Comparison of ENCODE assay signal across 33 cellular contexts in the genomic region with DNA sequence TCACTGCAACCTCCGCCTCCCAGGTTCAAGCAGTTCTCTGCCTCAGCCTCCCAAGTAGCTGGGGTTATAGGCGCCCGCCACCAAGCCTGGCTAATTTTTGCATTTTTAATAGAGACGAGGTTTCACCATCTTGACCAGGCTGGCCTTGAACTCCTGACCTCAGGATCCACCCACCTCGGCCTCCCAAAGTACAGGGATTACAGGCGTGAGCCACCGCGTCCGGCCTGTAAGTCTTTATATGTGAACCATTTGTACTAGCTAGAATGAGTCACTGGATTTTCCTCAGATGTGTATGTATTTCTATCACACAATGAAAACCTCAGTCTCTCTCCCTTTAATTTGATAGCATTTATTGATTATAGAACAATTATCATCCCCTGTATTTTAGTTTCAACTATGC. TPM values are rescaled to one million over a fixed set of nuclear protein-coding genes. Genes with fewer than 3 reads are reported as not detected.
DNase-seq lines count a peak whose midpoint lies in the region; ATAC-seq, FAIRE-seq and TF ChIP-seq lines count a peak whose summit lies in the region.
"Had no signal": no experiment of that assay in that cellular context is flagged by ENCODE, and none has a peak within 500 bp of the region (broad histone marks: within the 10 kb centered on the region; RNA-seq: fewer than 3 reads in every experiment).

No MANE protein-coding gene starts in this region.

- no peak overlapping the region for H3K27ac ChIP-seq in mammary epithelial cell (ENCODE audit: insufficient read depth, low read depth, low read length)
- H3K27ac ChIP-seq in astrocyte (ENCODE audit: low read depth, low read length) = no peak overlapping the region
- no peak overlapping the region for H3K27ac ChIP-seq in HepG2 (ENCODE audit: extremely low read length, insufficient read depth, low read length)
- H3K27ac ChIP-seq: left ventricle myocardium inferior, right lobe of liver had no signal

- H3K4me3 Mint-ChIP-seq in MCF 10A (ENCODE audit: unreplicated experiment) = no peak overlapping the region
- H3K4me3 Mint-ChIP-seq in astrocyte (ENCODE audit: unreplicated experiment) = no peak overlapping the region
- no peak overlapping the region for H3K4me3 Mint-ChIP-seq in mesothelial cell of epicardium
- H3K4me3 Mint-ChIP-seq: brain; CD4-positive, CD25-positive, alpha-beta regulatory T cell; HFFc6; stimulated activated naive CD8-positive, alpha-beta T cell treated with anti-CD3 and anti-CD28 coated beads, Interleukin-15, amount 100 ng/mL, for 72 hours had no signal

- H3K4me1 Mint-ChIP-seq in MCF 10A (ENCODE audit: insufficient read depth, unreplicated experiment) (peaks cover 15% of the 10 kb centered on the region), astrocyte (ENCODE audit: low read depth, unreplicated experiment) (peaks cover 14% of the 10 kb centered on the region), mesothelial cell of epicardium (peaks cover 8% of the 10 kb centered on the region)

- H3K9me3 ChIP-seq in mammary epithelial cell (replicated peaks; ENCODE audit: insufficient read depth, low read length) (no peaks in the 10 kb centered on the region), astrocyte (ENCODE audit: insufficient read depth, low read depth, low read length) (no peaks in the 10 kb centered on the region), HepG2 (ENCODE audit: low read length) (no peaks in the 10 kb centered on the region)
- H3K9me3 ChIP-seq: gastroesophageal sphincter, left ventricle myocardium inferior, MG63, right lobe of liver had no signal

- TF ChIP-seq RAD21 in HepG2 (CRISPR knock-in tag; IDR thresholded peaks at IDR 0.05) = no peak

- H3K27me3 Mint-ChIP-seq in MCF 10A (ENCODE audit: insufficient read depth, unreplicated experiment) (no peaks in the 10 kb centered on the region), astrocyte (ENCODE audit: low read depth, unreplicated experiment) (no peaks in the 10 kb centered on the region), mesothelial cell of epicardium (ENCODE audit: low read depth) (no peaks in the 10 kb centered on the region)
- H3K27me3 Mint-ChIP-seq: brain; CD4-positive, CD25-positive, alpha-beta regulatory T cell; progenitor cell of endocrine pancreas; stimulated activated naive CD8-positive, alpha-beta T cell treated with anti-CD3 and anti-CD28 coated beads, Interleukin-15, amount 100 ng/mL, for 72 hours had no signal

- H3K9me3 Mint-ChIP-seq in MCF 10A (ENCODE audit: unreplicated experiment) (no peaks in the 10 kb centered on the region), astrocyte (ENCODE audit: unreplicated experiment) (no peaks in the 10 kb centered on the region), mesothelial cell of epicardium (no peaks in the 10 kb centered on the region)
- H3K9me3 Mint-ChIP-seq: brain; HFFc6; stimulated activated naive CD8-positive, alpha-beta T cell treated with anti-CD3 and anti-CD28 coated beads, Interleukin-15, amount 100 ng/mL, for 72 hours had no signal

- no peak for TF ChIP-seq EP300 in HepG2 (IDR thresholded peaks at IDR 0.05; ENCODE audit: low read depth in 2 of 2, low read length in 2 of 2)
- TF ChIP-seq EP300 in HepG2 (CRISPR knock-in tag; IDR thresholded peaks at IDR 0.05; ENCODE audit: borderline replicate concordance) = no peak

- CTCF ChIA-PET in mammary epithelial cell (lab: Charles Lee; ENCODE audit: low non-redundant PET) (no interaction called here), MCF 10A (lab: Yijun Ruan, JAX) (interaction anchor here (0.6 to 2.7 kb wide), 3 partner anchors 11 to 887 kb away, joined by 3 to 23 read pairs (median 3); no protein-coding TSS in a partner anchor), HepG2 (lab: Yijun Ruan, JAX; ENCODE audit: low intra/inter-chr PET ratio, low total read pairs) (no interaction called here)

- whole genome bisulfite sequencing in mammary epithelial cell (ENCODE audit: low coverage, missing lambda C conversion rate) = 94% methylated on average over 9 of the region's 9 CpGs
- WGBS in HepG2 (ENCODE audit: low lambda C conversion rate) = 94% methylated on average over 9 of the region's 9 CpGs

- H3K9ac ChIP-seq in mammary epithelial cell (ENCODE audit: insufficient read depth, low read length) (no peak overlapping the region), astrocyte (ENCODE audit: low read length) (no peak overlapping the region), HepG2 (ENCODE audit: insufficient read depth, low read depth, low read length) (no peak overlapping the region)

- no peak overlapping the region for H3K27ac Mint-ChIP-seq in MCF 10A (ENCODE audit: low read depth, unreplicated experiment)
- H3K27ac Mint-ChIP-seq in astrocyte (ENCODE audit: unreplicated experiment) = peak overlapping the region; percentile 41
- H3K27ac Mint-ChIP-seq in mesothelial cell of epicardium = no peak overlapping the region
- H3K27ac Mint-ChIP-seq: CD4-positive, CD25-positive, alpha-beta regulatory T cell; HFFc6; progenitor cell of endocrine pancreas; stimulated activated naive CD8-positive, alpha-beta T cell treated with anti-CD3 and anti-CD28 coated beads, Interleukin-15, amount 100 ng/mL, for 72 hours had no signal

- TF ChIP-seq POLR2A in HepG2 (IDR thresholded peaks at IDR 0.05; ENCODE audit: insufficient read depth in 1 of 2, low read depth in 2 of 2, low read length in 2 of 2) = no peak

- H4K20me1 ChIP-seq in mammary epithelial cell (ENCODE audit: insufficient read depth, low read length) (no peaks in the 10 kb centered on the region), astrocyte (ENCODE audit: insufficient read depth, low read length) (peaks cover 79% of the 10 kb centered on the region), HepG2 (ENCODE audit: insufficient read depth, low read length) (peaks cover 10% of the 10 kb centered on the region)

- peaks cover 96% of the 10 kb centered on the region for H3K79me2 ChIP-seq in mammary epithelial cell (ENCODE audit: insufficient read depth, low read length)
- H3K79me2 ChIP-seq in astrocyte (ENCODE audit: insufficient read depth, low read length) = peaks cover 89% of the 10 kb centered on the region
- peaks cover 69% of the 10 kb centered on the region for H3K79me2 ChIP-seq in HepG2 (ENCODE audit: insufficient read depth, low read length)

- DNase-seq in mammary epithelial cell (peak; percentile 14), MCF 10A (ENCODE audit: unreplicated experiment) (no peak), astrocyte (ENCODE audit: low read depth) (no peak), HepG2 (ENCODE audit: low spot score) (no peak), mesothelial cell of epicardium (ENCODE audit: low spot score in 2 of 2, unreplicated experiment in 2 of 2) (no peak), SW 1271 (lab: John Stamatoyannopoulos, UW) (no peak)
- DNase-seq: activated CD4-positive, CD25-positive, alpha-beta regulatory T cell treated with anti-CD3 and anti-CD28 coated beads, Interleukin-2, amount 50 U/mL, for 72 hours; activated gamma-delta T cell; AML-193; CD4-positive, CD25-positive, alpha-beta regulatory T cell; cerebellar nuclear complex; DND-41; dorsolateral prefrontal cortex; GOT3; HFFc6; hippocampal formation; left ventricle myocardium inferior; MG63; NCI-H1930; NCI-H2171 treated with DMSO at 0.1 percent for 48 hours; NCI-H510A; stimulated activated CD4-positive, alpha-beta T cell treated with anti-CD3 and anti-CD28 coated beads, Interleukin-12 subunit alpha, Interleukin-12 subunit beta, amount 100 ng/mL, for 4 hours; stimulated activated CD4-positive, alpha-beta T cell treated with anti-CD3 and anti-CD28 coated beads, Interleukin-2, amount 100 ng/mL, for 48 hours; stimulated activated naive CD8-positive, alpha-beta T cell treated with anti-CD3 and anti-CD28 coated beads, Interleukin-15, amount 100 ng/mL, for 72 hours had no signal

- TF ChIP-seq CTCF in mammary epithelial cell (conservative IDR thresholded peaks at IDR 0.05 in 1 of 2, IDR thresholded peaks at IDR 0.05 in 1 of 2; ENCODE audit: extremely low read depth in 1 of 2, insufficient read depth in 1 of 2, low read depth in 1 of 2, low read length in 2 of 2) (no peak), MCF 10A (IDR thresholded peaks at IDR 0.05; ENCODE audit: unreplicated experiment) (no peak), astrocyte (IDR thresholded peaks at IDR 0.05; ENCODE audit: insufficient read depth, low read depth, low read length) (no peak), HepG2 (CRISPR knock-in tag; IDR thresholded peaks at IDR 0.05) (no peak), mesothelial cell of epicardium (IDR thresholded peaks at IDR 0.05; ENCODE audit: unreplicated experiment) (no peak)

- in situ Hi-C loops in mammary epithelial cell (cut with MboI; ENCODE audit: low sequenced_read_pairs in 2 of 2) (no loop called here), HepG2 (cut with HindIII; ENCODE audit: extremely low pct_ligation_motif_present, low pct_unique_long_range_greater_than_20kb) (no loop called here)

- POLR2A ChIA-PET in MCF 10A (lab: Yijun Ruan, JAX) = interaction anchor here (0.7 to 2.1 kb wide), 6 partner anchors 12 to 84 kb away, joined by 3 to 10 read pairs (median 3); a partner anchor contains a TSS
- POLR2A ChIA-PET in HepG2 (lab: Yijun Ruan, JAX) = interaction anchor here (1.5 kb wide), 1 partner anchor 34 kb away, joined by 7 read pairs; a partner anchor contains a TSS

- intact Hi-C loops in mammary epithelial cell (cut with micrococcal nuclease) = no loop called here
- intact Hi-C loops in MCF 10A (cut with micrococcal nuclease) = no loop called here
- intact Hi-C loops in HepG2 (cut with micrococcal nuclease; ENCODE audit: unreplicated experiment) = no loop called here

- dilution Hi-C loops in mammary epithelial cell (cut with HindIII; ENCODE audit: low sequenced_read_pairs) = no loop called here

- peaks cover 21% of the 10 kb centered on the region for H3K4me1 ChIP-seq in mammary epithelial cell (ENCODE audit: insufficient read depth, low read length)
- peaks cover 16% of the 10 kb centered on the region for H3K4me1 ChIP-seq in astrocyte (ENCODE audit: insufficient read depth, low read length)
- peaks cover 37% of the 10 kb centered on the region for H3K4me1 ChIP-seq in HepG2 (ENCODE audit: insufficient read depth, low read length)

- H3K36me3 Mint-ChIP-seq in MCF 10A (ENCODE audit: insufficient read depth, unreplicated experiment) (peaks cover 78% of the 10 kb centered on the region), astrocyte (ENCODE audit: low read depth, unreplicated experiment) (peaks cover 16% of the 10 kb centered on the region), mesothelial cell of epicardium (peaks cover 37% of the 10 kb centered on the region)

- H3K4me3 ChIP-seq in mammary epithelial cell (replicated peaks in 1 of 3; ENCODE audit: insufficient read depth in 1 of 3, low read depth in 2 of 3, low read length in 3 of 3) (no peak overlapping the region), astrocyte (ENCODE audit: insufficient read depth, low read depth, low read length) (no peak overlapping the region), HepG2 (replicated peaks in 1 of 3; ENCODE audit: insufficient read depth in 1 of 3, low read depth in 2 of 3, low read length in 3 of 3) (no peak overlapping the region)
- H3K4me3 ChIP-seq: dorsolateral prefrontal cortex, gastroesophageal sphincter, K562, left ventricle myocardium inferior, MG63, right lobe of liver had no signal

- H3K36me3 ChIP-seq in mammary epithelial cell (ENCODE audit: insufficient read depth, low read length) = peaks cover 32% of the 10 kb centered on the region
- H3K36me3 ChIP-seq in astrocyte (ENCODE audit: insufficient read depth, low read length) = peaks cover 22% of the 10 kb centered on the region
- peaks cover 31 to 72% of the 10 kb centered on the region in 2 experiments for H3K36me3 ChIP-seq in HepG2 (replicated peaks in 1 of 2; ENCODE audit: control insufficient read depth in 1 of 2, insufficient read depth in 2 of 2, low read length in 2 of 2)

- no peaks in the 10 kb centered on the region for H3K27me3 ChIP-seq in mammary epithelial cell (ENCODE audit: insufficient read depth, low read length)
- no peaks in the 10 kb centered on the region for H3K27me3 ChIP-seq in astrocyte (ENCODE audit: insufficient read depth, low read length)
- H3K27me3 ChIP-seq in HepG2 (ENCODE audit: control insufficient read depth in 1 of 2, insufficient read depth in 2 of 2, low read length in 2 of 2) = no peaks in the 10 kb centered on the region
- H3K27me3 ChIP-seq: dorsolateral prefrontal cortex, gastroesophageal sphincter, MG63, right lobe of liver had no signal

- H3K4me2 ChIP-seq in mammary epithelial cell (ENCODE audit: insufficient read depth, low read depth, low read length) (no peak overlapping the region), astrocyte (ENCODE audit: low read length) (no peak overlapping the region), HepG2 (ENCODE audit: low read depth, low read length) (no peak overlapping the region)

- ATAC-seq in HepG2 (peak; percentile 24; the same call in 2 of the 3 replicates), HG03565 (IDR thresholded peaks at IDR 0.05; ENCODE audit: unreplicated experiment) (no peak), HG02981 (IDR thresholded peaks at IDR 0.05; ENCODE audit: unreplicated experiment) (no peak)
- ATAC-seq: gastroesophageal sphincter; K562; stimulated activated naive CD8-positive, alpha-beta T cell treated with anti-CD3 and anti-CD28 coated beads, Interleukin-15, amount 100 ng/mL, for 72 hours had no signal

- BruUV-seq in mammary epithelial cell (replicated peaks; lab: Mats Ljungman, UMichigan) (no TSS peak), MCF 10A (replicated peaks; lab: Mats Ljungman, UMichigan) (no TSS peak), HepG2 (replicated peaks; lab: Mats Ljungman, UMichigan) (no TSS peak)

- FAIRE-seq in astrocyte (lab: Jason Lieb, UNC) (no peak), HepG2 (lab: Jason Lieb, UNC) (no peak)
- FAIRE-seq: D721Med, K562, urothelium cell line had no signal

- no peak overlapping the region for H2AFZ ChIP-seq in mammary epithelial cell (ENCODE audit: low read depth, low read length)
- no peak overlapping the region for H2AFZ ChIP-seq in astrocyte (ENCODE audit: low read depth, low read length)
- H2AFZ ChIP-seq in HepG2 (ENCODE audit: low read length) = no peak overlapping the region

RNA-seq across cellular contexts. Expression of a gene that starts 34.0 kb away (rescaled TPM):
- total RNA-seq in mammary epithelial cell (100 to 1,000 TPM in 1 of 2 donors, 10 to 100 TPM in 1; 91.4 to 127 TPM), MCF 10A (2022) (57.3 and 68.3 TPM in 2 replicates), astrocyte (73.6 and 79.0 TPM in 2 replicates), HepG2 (2016; rRNA removed; fragmentation: Illumina TruSeq; extraction: Trizol) (112 and 162 TPM in 2 replicates), mesothelial cell of epicardium (54.3 to 62.2 TPM (median 60.2 TPM) in 3 replicates)
- polyA plus RNA-seq in mammary epithelial cell (25.0 TPM), HepG2 (2011; rRNA removed) (17.4 and 20.5 TPM in 2 replicates)
- polyA minus RNA-seq in mammary epithelial cell = 52.5 TPM
- total RNA-seq in HepG2 (2016; cell fraction: cytosol; rRNA removed; fragmentation: Illumina TruSeq; extraction: Trizol; ENCODE audit: low read depth) = 73.1 and 80.6 TPM in 2 replicates
- 111 and 151 TPM in 2 replicates for total RNA-seq in HepG2 (2016; cell fraction: insoluble cytoplasmic fraction; rRNA removed; fragmentation: Illumina TruSeq; extraction: Trizol)
- total RNA-seq in HepG2 (2016; cell fraction: membrane; rRNA removed; fragmentation: Illumina TruSeq; extraction: Trizol) = 75.4 and 81.7 TPM in 2 replicates
- total RNA-seq in HepG2 (2016; cell fraction: nucleus; rRNA removed; fragmentation: Illumina TruSeq; extraction: Trizol) = 124 and 131 TPM in 2 replicates
- 7.4 and 12.7 TPM in 2 replicates for polyA plus RNA-seq in HepG2 (2011; cell fraction: cytosol; rRNA removed)
- 12.2 and 17.3 TPM in 2 replicates for polyA plus RNA-seq in HepG2 (2011; cell fraction: nucleus; rRNA removed)
- 44.6 and 45.2 TPM in 2 replicates for polyA plus RNA-seq in HepG2 (2012)
- 5.3 and 6.3 TPM in 2 replicates for polyA plus RNA-seq in HepG2 (2016; cell fraction: cytosol; fragmentation: Illumina TruSeq; extraction: Trizol; ENCODE audit: low read depth)
- polyA plus RNA-seq in HepG2 (2016; cell fraction: insoluble cytoplasmic fraction; fragmentation: Illumina TruSeq; extraction: Trizol; ENCODE audit: low read depth) = 65.3 and 70.7 TPM in 2 replicates
- 15.2 and 15.3 TPM in 2 replicates for polyA plus RNA-seq in HepG2 (2016; cell fraction: membrane; fragmentation: Illumina TruSeq; extraction: Trizol; ENCODE audit: low read depth)
- 55.0 and 61.2 TPM in 2 replicates for polyA plus RNA-seq in HepG2 (2016; cell fraction: nucleus; fragmentation: Illumina TruSeq; extraction: Trizol; ENCODE audit: insufficient read depth, low read depth)
- polyA minus RNA-seq in HepG2 (2011; rRNA and poly(A)+ RNA removed; ENCODE audit: low replicate concordance) = 30.6 and 37.6 TPM in 2 replicates
- 38.7 and 40.1 TPM in 2 replicates for polyA minus RNA-seq in HepG2 (2011; cell fraction: cytosol; rRNA and poly(A)+ RNA removed)
- polyA minus RNA-seq in HepG2 (2011; cell fraction: nucleus; rRNA and poly(A)+ RNA removed) = 79.4 and 86.2 TPM in 2 replicates
